Comparison of ENCODE assay signal across 8 cellular contexts in genomic region chr17:64497565-64498035, GRCh38. TPM values are rescaled to one million over a fixed set of nuclear protein-coding genes. Genes with fewer than 3 reads are reported as not detected.
DNase-seq lines count a peak whose midpoint lies in the region; ATAC-seq and TF ChIP-seq lines count a peak whose summit lies in the region.

No MANE protein-coding gene starts in this region.

- no peaks in the 10 kb centered on the region for H3K9me3 Mint-ChIP-seq in memory B cell

- H3K9me3 ChIP-seq in adrenal gland (replicated peaks in 1 of 3): no peaks in the 10 kb centered on the region

- H3K27me3 ChIP-seq in adrenal gland: no peaks in the 10 kb centered on the region

- H3K4me1 Mint-ChIP-seq in memory B cell: peaks cover 42% of the 10 kb centered on the region

- H3K36me3 ChIP-seq in adrenal gland (replicated peaks in 1 of 2): peaks cover 0 to 62% of the 10 kb centered on the region in 2 donors

- H3K4me3 Mint-ChIP-seq in memory B cell: peak overlapping the region; percentile 99

- H3K27ac ChIP-seq in adrenal gland: peak overlapping the region; percentile 37 to 89 (median 76)

- no peak for TF ChIP-seq POLR2A in adrenal gland (IDR thresholded peaks at IDR 0.05)

- ATAC-seq in HG02884 (IDR thresholded peaks at IDR 0.05; ENCODE audit: unreplicated experiment): peak; percentile 4
- peak; percentile 1 for ATAC-seq in memory B cell (ENCODE audit: low read depth)
- no peak for ATAC-seq in GM21737 (IDR thresholded peaks at IDR 0.05; ENCODE audit: unreplicated experiment)
- no peak for ATAC-seq in HG02798 (IDR thresholded peaks at IDR 0.05; ENCODE audit: poor library complexity, unreplicated experiment)

- in situ Hi-C loops in GM13977 (cut with MboI; ENCODE audit: low pct_unique_long_range_greater_than_20kb, low sequenced_read_pairs, unreplicated experiment): no loop called here

- TF ChIP-seq CTCF in AG09309 (IDR thresholded peaks at IDR 0.05; ENCODE audit: control insufficient read depth, insufficient read depth, low read depth, low read length, missing control alignments) (no peak), adrenal gland (IDR thresholded peaks at IDR 0.05) (no peak), GM13977 (IDR thresholded peaks at IDR 0.05; ENCODE audit: extremely low read depth, insufficient read depth, missing control alignments) (no peak)

- DNase-seq in AG09309 (ENCODE audit: low read depth): no peak
- no peak for DNase-seq in adrenal gland
- DNase-seq in memory B cell (ENCODE audit: low spot score in 2 of 2): no peak
- no peak for DNase-seq in EL
- DNase-seq in GM13977 (ENCODE audit: low spot score): no peak

- no peaks in the 10 kb centered on the region for H3K27me3 Mint-ChIP-seq in memory B cell

- peaks cover 25% of the 10 kb centered on the region for H3K36me3 Mint-ChIP-seq in memory B cell

- H3K27ac Mint-ChIP-seq in memory B cell: peak overlapping the region; percentile 88

- peaks cover 35 to 76% of the 10 kb centered on the region in 2 donors for H3K4me1 ChIP-seq in adrenal gland (replicated peaks in 1 of 2)

- H3K4me3 ChIP-seq in AG09309 (ENCODE audit: control insufficient read depth, low read depth, low read length) (peak overlapping the region; percentile 78), adrenal gland (peak overlapping the region in 1 of 4 donors; percentile 71)

- intact Hi-C loops in adrenal gland (cut with DNase I): no loop called here

- 35 to 50% (median 41%) methylated on average over 4 of the region's 4 CpGs for WGBS in adrenal gland, 4 donors

RNA-seq across cellular contexts. Expression of gene POLG2, which starts 0.7 kb away (rescaled TPM):
- 10 to 100 TPM in 4 of 8 donors, 1 to 10 TPM in 4; 3.1 to 28.7 (median 8.9) TPM for total RNA-seq in adrenal gland
- polyA plus RNA-seq in adrenal gland: 10 to 100 TPM in 2 of 3 donors, 1 to 10 TPM in 1; 7.6 to 14.7 (median 11.1) TPM

RNA-seq across cellular contexts. Expression of gene DDX5, which starts 8.5 kb away (rescaled TPM):
- total RNA-seq in adrenal gland: 1,000 to 10,000 TPM in 4 of 8 donors, 100 to 1,000 TPM in 4; 315 to 1,846 (median 957) TPM
- polyA plus RNA-seq in adrenal gland: 1,000 to 10,000 TPM in 2 of 3 donors, 100 to 1,000 TPM in 1; 829 to 1,098 (median 1,016) TPM

RNA-seq across cellular contexts. Expression of gene CEP95, which starts 9.2 kb away (rescaled TPM):
- total RNA-seq in adrenal gland: 10 to 100 TPM in 7 of 8 donors, 1 to 10 TPM in 1; 7.7 to 31.3 (median 18.3) TPM
- 100 to 1,000 TPM in 1 of 3 donors, 10 to 100 TPM in 2; 23.8 to 114 (median 66.5) TPM for polyA plus RNA-seq in adrenal gland

RNA-seq across cellular contexts. Expression of gene MILR1, which starts 48.7 kb away (rescaled TPM):
- total RNA-seq in adrenal gland: 10 to 100 TPM in 6 of 8 donors, 1 to 10 TPM in 2; 6.4 to 28.0 (median 19.2) TPM
- 10 to 100 TPM in 1 of 3 donors, 1 to 10 TPM in 2; 6.2 to 17.2 (median 9.1) TPM for polyA plus RNA-seq in adrenal gland

Comparison
In these comparisons a context has a peak if more than half of its experiments do, and no peak if none do; other contexts are left out.
1. ATAC-seq: peak in HG02884 (single experiment) and memory B cell (single experiment); none in GM21737 (single experiment) and HG02798 (single experiment).